13 cellular contexts compared by ENCODE assay signal in the genomic region with DNA sequence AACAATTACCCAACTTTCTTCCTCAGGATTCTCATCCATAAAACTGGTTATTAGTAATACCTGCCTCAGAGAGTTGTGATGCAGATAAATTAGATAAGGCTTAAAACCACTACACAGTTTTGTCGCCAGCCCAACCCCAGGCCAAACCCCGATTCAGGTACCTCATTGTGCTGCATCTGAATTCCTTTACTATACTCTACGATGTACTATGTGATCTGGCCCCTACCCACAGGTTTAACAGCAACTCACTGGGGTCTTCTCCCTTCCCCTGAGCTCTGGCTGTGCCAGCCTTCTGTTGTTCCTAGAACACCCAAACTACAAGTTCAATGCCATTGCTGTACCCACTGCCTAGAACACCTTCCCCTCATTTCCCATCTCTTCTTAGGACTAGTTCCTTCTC.
DNase-seq lines count a peak whose midpoint lies in the region; ATAC-seq and TF ChIP-seq lines count a peak whose summit lies in the region.
"Had no signal": no experiment of that assay in that cellular context is flagged by ENCODE, and none has a peak within 500 bp of the region (broad histone marks: within the 10 kb centered on the region; RNA-seq: fewer than 3 reads in every experiment).

No MANE protein-coding gene starts in this region.

- peak overlapping the region; percentile 82 for H3K4me2 ChIP-seq in OCI-LY7 (ENCODE audit: low read length)

- CTCF ChIA-PET in activated naive CD4-positive, alpha-beta T cell treated with anti-CD3 and anti-CD28 coated beads for 36 hours (lab: Charles Lee), result interaction anchor here (0.6 to 2.3 kb wide), 4 partner anchors 17 to 335 kb away, joined by 3 to 11 read pairs (median 3); no protein-coding TSS in a partner anchor
- CTCF ChIA-PET in OCI-LY7 (lab: Charles Lee; ENCODE audit: unreplicated experiment), result interaction anchor here (1.1 kb wide), 1 partner anchor 63 kb away, joined by 3 read pairs; no protein-coding TSS in a partner anchor

- TF ChIP-seq EP300 in transverse colon (IDR thresholded peaks at IDR 0.05; ENCODE audit: low read depth), result no peak

- TF ChIP-seq CTCF in OCI-LY7 (conservative IDR thresholded peaks at IDR 0.05; ENCODE audit: low read length) (no peak), transverse colon (IDR thresholded peaks at IDR 0.05) (no peak)

- no peaks in the 10 kb centered on the region for H4K20me1 ChIP-seq in OCI-LY7 (ENCODE audit: insufficient read depth, low read length)

- peaks cover 14% of the 10 kb centered on the region for H3K36me3 Mint-ChIP-seq in activated naive CD4-positive, alpha-beta T cell treated with anti-CD3 and anti-CD28 coated beads for 36 hours (ENCODE audit: low read depth)
- H3K36me3 Mint-ChIP-seq in dendritic cell treated with granulocyte-macrophage colony-stimulating factor and Interleukin-4, amounts not matched to agents 40 ng/mL and 50 ng/mL, for 4 days (ENCODE audit: low read depth), result peaks cover 42% of the 10 kb centered on the region

- H3K4me1 ChIP-seq in OCI-LY7 (ENCODE audit: insufficient read depth, low read length, poor library complexity, severe bottlenecking) (peaks cover 53% of the 10 kb centered on the region), transverse colon (peaks cover 0 to 11% (median 2%) of the 10 kb centered on the region in 4 donors)

- H3K27me3 Mint-ChIP-seq in activated naive CD4-positive, alpha-beta T cell treated with anti-CD3 and anti-CD28 coated beads for 36 hours (ENCODE audit: low read depth), result no peaks in the 10 kb centered on the region
- H3K27me3 Mint-ChIP-seq in dendritic cell treated with granulocyte-macrophage colony-stimulating factor and Interleukin-4, amounts not matched to agents 40 ng/mL and 50 ng/mL, for 4 days, result no peaks in the 10 kb centered on the region

- ATAC-seq in GM21737 (IDR thresholded peaks at IDR 0.05; ENCODE audit: unreplicated experiment), result no peak
- ATAC-seq: upper lobe of right lung had no signal

- peaks cover 8% of the 10 kb centered on the region for H3K36me3 ChIP-seq in OCI-LY7 (ENCODE audit: insufficient read depth, low read length)
- H3K36me3 ChIP-seq in transverse colon, result no peaks in the 10 kb centered on the region
- H3K36me3 ChIP-seq: upper lobe of right lung had no signal

- no peaks in the 10 kb centered on the region for H3K9me2 ChIP-seq in OCI-LY7 (ENCODE audit: insufficient read depth, low read length)

- H2AFZ ChIP-seq in OCI-LY7 (ENCODE audit: low read length), result peak overlapping the region; percentile 38; the same call in 1 of the 2 replicates

- H3K27ac Mint-ChIP-seq in activated naive CD4-positive, alpha-beta T cell treated with anti-CD3 and anti-CD28 coated beads for 36 hours, result peak overlapping the region; percentile 28
- H3K27ac Mint-ChIP-seq in dendritic cell treated with granulocyte-macrophage colony-stimulating factor and Interleukin-4, amounts not matched to agents 40 ng/mL and 50 ng/mL, for 4 days, result peak overlapping the region; percentile 73

- BruUV-seq in OCI-LY7 (replicated peaks; lab: Mats Ljungman, UMichigan), result no TSS peak

- 79% methylated on average over 3 of the region's 3 CpGs; no CpG with 5 or more reads in 1 of the 2 donors for WGBS in transverse colon (ENCODE audit: low coverage in 1 of 2), 2 donors

- POLR2A ChIA-PET in OCI-LY7 (lab: Charles Lee), result interaction anchor here (0.6 to 1.5 kb wide), 8 partner anchors 15 to 267 kb away, joined by 3 to 9 read pairs (median 4); partner anchors contain the start of gene ATOSA

- H3K9me3 ChIP-seq in OCI-LY7 (ENCODE audit: low read length) (peaks cover 15% of the 10 kb centered on the region; the same call in 1 of the 2 replicates), transverse colon (peaks cover 6% of the 10 kb centered on the region in 2 donors)
- H3K9me3 ChIP-seq: upper lobe of right lung had no signal

- H3K9me3 Mint-ChIP-seq in activated naive CD4-positive, alpha-beta T cell treated with anti-CD3 and anti-CD28 coated beads for 36 hours, result peaks cover 7% of the 10 kb centered on the region
- peaks cover 6% of the 10 kb centered on the region for H3K9me3 Mint-ChIP-seq in dendritic cell treated with granulocyte-macrophage colony-stimulating factor and Interleukin-4, amounts not matched to agents 40 ng/mL and 50 ng/mL, for 4 days

- no peak for DNase-seq in activated naive CD4-positive, alpha-beta T cell treated with anti-CD3 and anti-CD28 coated beads for 36 hours
- DNase-seq in activated naive CD4-positive, alpha-beta T cell (lab: John Stamatoyannopoulos, UW), result no peak
- DNase-seq in OCI-LY7 (ENCODE audit: low spot score), result no peak
- no peak for DNase-seq in transverse colon
- DNase-seq in cardiac septum (ENCODE audit: low spot score), result no peak
- DNase-seq in NK-92 treated with Interleukin-12 subunit alpha and Interleukin-12 subunit beta, amount 100 ng/mL, for 24 hours (lab: John Stamatoyannopoulos, UW), result no peak
- DNase-seq: DMS153, NCI-H1105, NCI-H510A treated with DMSO at 0.1 percent for 48 hours, SHP77 treated with DMSO at 0.1 percent for 48 hours, upper lobe of right lung had no signal

- in situ Hi-C loops in transverse colon (cut with MboI; ENCODE audit: low pct_ligation_motif_present in 1 of 4, low pct_unique_long_range_greater_than_20kb in 1 of 4, low sequenced_read_pairs in 3 of 4), result no loop called here

- H3K27ac ChIP-seq in OCI-LY7 (ENCODE audit: low read depth, low read length, poor library complexity, severe bottlenecking) (peak overlapping the region; percentile 81), transverse colon (peak overlapping the region in 3 of 4 donors; percentile 30 to 58 (median 38))
- H3K27ac ChIP-seq: upper lobe of right lung had no signal

- peaks cover 73% of the 10 kb centered on the region for H3K79me2 ChIP-seq in OCI-LY7 (ENCODE audit: insufficient read depth, low read depth, low read length)

- H3K4me1 Mint-ChIP-seq in activated naive CD4-positive, alpha-beta T cell treated with anti-CD3 and anti-CD28 coated beads for 36 hours (ENCODE audit: low read depth), result peaks cover 31% of the 10 kb centered on the region
- H3K4me1 Mint-ChIP-seq in dendritic cell treated with granulocyte-macrophage colony-stimulating factor and Interleukin-4, amounts not matched to agents 40 ng/mL and 50 ng/mL, for 4 days (ENCODE audit: low read depth), result peaks cover 53% of the 10 kb centered on the region

- H3K4me3 Mint-ChIP-seq in activated naive CD4-positive, alpha-beta T cell treated with anti-CD3 and anti-CD28 coated beads for 36 hours, result no peak overlapping the region
- no peak overlapping the region for H3K4me3 Mint-ChIP-seq in dendritic cell treated with granulocyte-macrophage colony-stimulating factor and Interleukin-4, amounts not matched to agents 40 ng/mL and 50 ng/mL, for 4 days

- intact Hi-C loops in activated naive CD4-positive, alpha-beta T cell treated with anti-CD3 and anti-CD28 coated beads for 36 hours (cut with micrococcal nuclease), result loop anchor here (1.0 to 5.0 kb wide), 3 partner anchors 65 to 268 kb away; partner anchors contain the start of gene MYO5A
- intact Hi-C loops in OCI-LY7 (cut with micrococcal nuclease; ENCODE audit: unreplicated experiment), result loop anchor here (2.0 kb wide), 1 partner anchor 207 kb away; no protein-coding TSS in a partner anchor
- intact Hi-C loops in dendritic cell treated with granulocyte-macrophage colony-stimulating factor and Interleukin-4, amounts not matched to agents 40 ng/mL and 50 ng/mL, for 4 days (cut with micrococcal nuclease), result no loop called here
- intact Hi-C loops in transverse colon (cut with DNase I; ENCODE audit: low total_unique reads), result no loop called here
- intact Hi-C loops in cardiac septum (cut with DNase I), result no loop called here

- no peak for TF ChIP-seq POLR2A in transverse colon (IDR thresholded peaks at IDR 0.05)

- H3K27me3 ChIP-seq in transverse colon, result no peaks in the 10 kb centered on the region
- H3K27me3 ChIP-seq: upper lobe of right lung had no signal

- H3K4me3 ChIP-seq in OCI-LY7 (ENCODE audit: low read depth, low read length, poor library complexity, severe bottlenecking), result peak overlapping the region; percentile 28
- H3K4me3 ChIP-seq in transverse colon, result no peak overlapping the region
- H3K4me3 ChIP-seq: upper lobe of right lung had no signal

Comparison
In these comparisons a context has a peak if more than half of its experiments do, and no peak if none do; other contexts are left out.
1. intact Hi-C loops: an anchor here in activated naive CD4-positive, alpha-beta T cell treated with anti-CD3 and anti-CD28 coated beads for 36 hours (1.0 to 5.0 kb wide) and OCI-LY7 (2.0 kb wide); none called in dendritic cell treated with granulocyte-macrophage colony-stimulating factor and Interleukin-4, amounts not matched to agents 40 ng/mL and 50 ng/mL, for 4 days, transverse colon and cardiac septum.